ENCODE assay signal across 8 cellular contexts in genomic region chr2:131105156-131105949, GRCh38. TPM values are rescaled to one million over a fixed set of nuclear protein-coding genes. Genes with fewer than 3 reads are reported as not detected.
DNase-seq lines count a peak whose midpoint lies in the region; ATAC-seq and TF ChIP-seq lines count a peak whose summit lies in the region.

TSS of gene PLEKHB2 (plus strand) at chr2:131105336. CDS start at chr2:131120942, 15,606 bp downstream.

- H3K9me3 ChIP-seq in KOPT-K1 (ENCODE audit: insufficient read depth, low read length, poor library complexity, severe bottlenecking) = no peaks in the 10 kb centered on the region
- H3K9me3 ChIP-seq in SJCRH30 (replicated peaks) = no peaks in the 10 kb centered on the region
- H3K9me3 ChIP-seq in neutrophil = no peaks in the 10 kb centered on the region

- TF ChIP-seq CTCF in neutrophil (IDR thresholded peaks at IDR 0.05) = peak; percentile 61

- peak; percentile 70 for ATAC-seq in GM21786 (IDR thresholded peaks at IDR 0.05; ENCODE audit: unreplicated experiment)

- 0 out of 2 replicates have a peak, but pooled peaks cover 5% of the 10 kb centered on the region for H3K4me1 ChIP-seq in SJCRH30
- H3K4me1 ChIP-seq in neutrophil (ENCODE audit: control insufficient read depth in 1 of 2, insufficient read depth in 1 of 2, low read depth in 1 of 2, low read length in 1 of 2) = peaks cover 22 to 23% of the 10 kb centered on the region in 2 experiments

- H3K4me3 ChIP-seq in SJCRH30 (peak within 1 kb of the TSS; percentile 85), neutrophil (ENCODE audit: low read depth in 1 of 2, low read length in 1 of 2) (peak within 1 kb of the TSS; percentile 91 to 99)

- H3K27me3 ChIP-seq in SJCRH30 (no peaks in the 10 kb centered on the region), neutrophil (no peaks in the 10 kb centered on the region)

- peaks cover 11% of the 10 kb centered on the region for H3K36me3 ChIP-seq in KOPT-K1 (ENCODE audit: insufficient read depth, low read length)
- H3K36me3 ChIP-seq in SJCRH30 = no peaks in the 10 kb centered on the region
- peaks cover 11% of the 10 kb centered on the region for H3K36me3 ChIP-seq in neutrophil

- peak; percentile 85 for DNase-seq in ELR (ENCODE audit: low read depth)
- DNase-seq in SJCRH30 = peak; percentile 87 to 92
- DNase-seq in activated gamma-delta T cell treated with anti-CD3 and anti-CD28 coated beads, Interleukin-2, amount 50 U/mL, for 16 hours (ENCODE audit: low read depth) = peak; percentile 92
- DNase-seq in foreskin melanocyte = peak; percentile 83
- peak; percentile 44 to 95 (median 86) for DNase-seq in substantia nigra (lab: John Stamatoyannopoulos, UW)

- H3K27ac ChIP-seq in KOPT-K1 (ENCODE audit: low read depth, low read length, poor library complexity, severe bottlenecking) (peak within 1 kb of the TSS; percentile 95), SJCRH30 (peak within 1 kb of the TSS; percentile 64), neutrophil (peak within 1 kb of the TSS; percentile 89), substantia nigra (ENCODE audit: low read depth, low read length, poor library complexity, severe bottlenecking) (peak within 1 kb of the TSS; percentile 90)

RNA-seq across cellular contexts. Expression of gene PLEKHB2, which starts in this region (rescaled TPM):
- 50.3 and 50.4 TPM in 2 replicates for total RNA-seq in SJCRH30 (2014; rRNA removed; shearing (Covaris generic))

Comparison
In these comparisons a context has a peak if more than half of its experiments do, and no peak if none do; other contexts are left out.
1. Peak in every context shown above with its lines: DNase-seq, ATAC-seq, H3K4me3 ChIP-seq and H3K27ac ChIP-seq.